ENCODE assay signal across 1 cellular context in genomic region chr9:122051401-122052346, GRCh38.
TF ChIP-seq lines count a peak whose summit lies in the region.

No MANE protein-coding gene starts in this region.

TF ChIP-seq in K562, 482 proteins besides CTCF, POLR2A, EP300 and RAD21 (continued from another document and continues in another):
- TF ChIP-seq HNRNPLL (IDR thresholded peaks at IDR 0.05; ENCODE audit: low read depth, low read length, poor library complexity, severe bottlenecking) (no peak), CGGBP1 (CRISPR knock-in tag; IDR thresholded peaks at IDR 0.05) (no peak), CC2D1A (IDR thresholded peaks at IDR 0.05) (peak; percentile 20; the same call in 1 of the 2 replicates), BACH1 (tag; IDR thresholded peaks at IDR 0.05) (no peak), ZNF23 (CRISPR knock-in tag; IDR thresholded peaks at IDR 0.05) (no peak), SMARCA5 (IDR thresholded peaks at IDR 0.05) (no peak), HINFP (tag; conservative IDR thresholded peaks at IDR 0.05; ENCODE audit: low read depth) (no peak), TFAM (CRISPR knock-in tag; conservative IDR thresholded peaks at IDR 0.05) (no peak), SMARCE1 (IDR thresholded peaks at IDR 0.05) (peak; percentile 79), MTA1 (IDR thresholded peaks at IDR 0.05; ENCODE audit: borderline replicate concordance) (peak; percentile 55; the same call in 1 of the 2 replicates), ZNF695 (CRISPR knock-in tag; IDR thresholded peaks at IDR 0.05) (no peak), VEZF1 (CRISPR knock-in tag; IDR thresholded peaks at IDR 0.05) (no peak), ZNF764 (CRISPR knock-in tag; IDR thresholded peaks at IDR 0.05; ENCODE audit: low read depth) (no peak), CHCHD3 (CRISPR knock-in tag; IDR thresholded peaks at IDR 0.05) (no peak), FOS (IDR thresholded peaks at IDR 0.05; ENCODE audit: extremely low read depth, insufficient read length) (no peak), CCNT2 (IDR thresholded peaks at IDR 0.05; ENCODE audit: borderline replicate concordance, extremely low read depth, insufficient read length, low read depth, low read length) (peak; percentile 38), KDM5B (IDR thresholded peaks at IDR 0.05; ENCODE audit: insufficient replicate concordance, low read depth, low read length) (no peak), MTA2 (IDR thresholded peaks at IDR 0.05; ENCODE audit: low read depth) (peak; percentile 88), MYC (IDR thresholded peaks at IDR 0.05; ENCODE audit: low read depth, low read length) (no peak), MYC (CRISPR knock-in tag; IDR thresholded peaks at IDR 0.05; ENCODE audit: borderline replicate concordance, low read depth) (no peak), MAFK (IDR thresholded peaks at IDR 0.05; ENCODE audit: low read length) (no peak), SOX6 (IDR thresholded peaks at IDR 0.05) (peak; percentile 96), XRCC5 (IDR thresholded peaks at IDR 0.05; ENCODE audit: low read depth, low read length) (no peak), POLR2G (IDR thresholded peaks at IDR 0.05; ENCODE audit: low read depth, low read length) (no peak), NELFE (IDR thresholded peaks at IDR 0.05; ENCODE audit: insufficient read depth, insufficient read length) (no peak), MCM3 (IDR thresholded peaks at IDR 0.05) (no peak), POLR3A (IDR thresholded peaks at IDR 0.05; ENCODE audit: borderline replicate concordance, extremely low read depth, insufficient read depth, insufficient read length) (no peak), ZBTB12 (CRISPR knock-in tag; IDR thresholded peaks at IDR 0.05) (peak; percentile 11; the same call in 1 of the 2 replicates), TBL1XR1 (IDR thresholded peaks at IDR 0.05; ENCODE audit: low read length in 2 of 2) (peak in 1 of 2 experiments; percentile 67; a peak in 2 of 4 replicates), ARID3A (IDR thresholded peaks at IDR 0.05; ENCODE audit: borderline replicate concordance, low read depth, low read length) (no peak), SUPT5H (IDR thresholded peaks at IDR 0.05) (no peak), ZNF197 (CRISPR knock-in tag; IDR thresholded peaks at IDR 0.05; ENCODE audit: low read depth) (no peak), HBP1 (CRISPR knock-in tag; IDR thresholded peaks at IDR 0.05) (peak; percentile 88), L3MBTL2 (IDR thresholded peaks at IDR 0.05) (no peak), SP2 (IDR thresholded peaks at IDR 0.05; ENCODE audit: extremely low read depth, low read depth, low read length, poor library complexity, severe bottlenecking) (no peak), KDM1A (IDR thresholded peaks at IDR 0.05) (peak; percentile 61 to 72), CBX5 (IDR thresholded peaks at IDR 0.05; ENCODE audit: borderline replicate concordance, low read depth) (no peak), ZNF444 (CRISPR knock-in tag; IDR thresholded peaks at IDR 0.05) (no peak), LCOR (CRISPR knock-in tag; IDR thresholded peaks at IDR 0.05) (peak; percentile 97), FOXM1 (IDR thresholded peaks at IDR 0.05; ENCODE audit: low read depth) (0 out of 2 replicates have a peak, but pooled peaks have one; percentile 25), FOXM1 (CRISPR knock-in tag; IDR thresholded peaks at IDR 0.05; ENCODE audit: low read depth) (no peak), PML (IDR thresholded peaks at IDR 0.05; ENCODE audit: low read length) (peak; percentile 60; the same call in 1 of the 2 replicates), RHOXF2B (CRISPR knock-in tag; conservative IDR thresholded peaks at IDR 0.05) (no peak), HIVEP1 (CRISPR knock-in tag; IDR thresholded peaks at IDR 0.05) (no peak), ZNF175 (CRISPR knock-in tag; IDR thresholded peaks at IDR 0.05; ENCODE audit: low read depth) (no peak), LARP7 (IDR thresholded peaks at IDR 0.05) (no peak), ILF3 (IDR thresholded peaks at IDR 0.05; ENCODE audit: borderline replicate concordance) (no peak), NR4A1 (CRISPR knock-in tag; IDR thresholded peaks at IDR 0.05) (no peak), NR4A1 (tag; IDR thresholded peaks at IDR 0.05) (peak; percentile 68; the same call in 1 of the 2 replicates), CREB1 (IDR thresholded peaks at IDR 0.05) (0 out of 2 replicates have a peak, but pooled peaks have one; percentile 28), CREB1 (CRISPR knock-in tag; IDR thresholded peaks at IDR 0.05) (no peak), ERF (CRISPR knock-in tag; IDR thresholded peaks at IDR 0.05) (no peak; the same call in 1 of the 2 replicates), JUN (IDR thresholded peaks at IDR 0.05; ENCODE audit: borderline replicate concordance, low read depth, low read length) (no peak), JUN (CRISPR knock-in tag; IDR thresholded peaks at IDR 0.05; ENCODE audit: borderline replicate concordance) (no peak), SMARCB1 (IDR thresholded peaks at IDR 0.05; ENCODE audit: insufficient read length, low read depth) (no peak), MIER1 (IDR thresholded peaks at IDR 0.05; ENCODE audit: low read depth) (no peak), ZNF589 (CRISPR knock-in tag; IDR thresholded peaks at IDR 0.05; ENCODE audit: low read depth) (0 out of 2 replicates have a peak, but pooled peaks have one; percentile 26), POLR2AphosphoS5 (IDR thresholded peaks at IDR 0.05; ENCODE audit: control insufficient read depth, insufficient read depth, low read depth, low read length) (peak; percentile 73; the same call in 1 of the 2 replicates), FOXA1 (IDR thresholded peaks at IDR 0.05; ENCODE audit: borderline replicate concordance) (no peak), TEAD4 (IDR thresholded peaks at IDR 0.05; ENCODE audit: low read length) (peak; percentile 89), TEAD4 (CRISPR knock-in tag; IDR thresholded peaks at IDR 0.05; ENCODE audit: borderline replicate concordance) (no peak), CTBP1 (IDR thresholded peaks at IDR 0.05; ENCODE audit: borderline replicate concordance) (0 out of 2 replicates have a peak, but pooled peaks have one; percentile 15), STAG1 (CRISPR knock-in tag; IDR thresholded peaks at IDR 0.05; ENCODE audit: borderline replicate concordance) (no peak), FOSL1 (tag; conservative IDR thresholded peaks at IDR 0.05) (peak; percentile 44; the same call in 1 of the 2 replicates), NFATC3 (IDR thresholded peaks at IDR 0.05) (no peak), TAL1 (IDR thresholded peaks at IDR 0.05) (peak; percentile 89), E4F1 (CRISPR knock-in tag; IDR thresholded peaks at IDR 0.05; ENCODE audit: borderline replicate concordance) (no peak), KAT7 (CRISPR knock-in tag; IDR thresholded peaks at IDR 0.05; ENCODE audit: borderline replicate concordance) (no peak), RCOR1 (IDR thresholded peaks at IDR 0.05; ENCODE audit: borderline replicate concordance in 1 of 2, low read depth in 2 of 2, low read length in 2 of 2) (peak in 1 of 2 experiments; percentile 52; a peak in 1 of 4 replicates), ZFP1 (CRISPR knock-in tag; IDR thresholded peaks at IDR 0.05) (no peak), FOXO4 (CRISPR knock-in tag; IDR thresholded peaks at IDR 0.05) (no peak), ZBED1 (IDR thresholded peaks at IDR 0.05) (no peak), USF2 (CRISPR knock-in tag; IDR thresholded peaks at IDR 0.05) (no peak)
